20 cellular contexts compared by ENCODE assay signal in the genomic region with DNA sequence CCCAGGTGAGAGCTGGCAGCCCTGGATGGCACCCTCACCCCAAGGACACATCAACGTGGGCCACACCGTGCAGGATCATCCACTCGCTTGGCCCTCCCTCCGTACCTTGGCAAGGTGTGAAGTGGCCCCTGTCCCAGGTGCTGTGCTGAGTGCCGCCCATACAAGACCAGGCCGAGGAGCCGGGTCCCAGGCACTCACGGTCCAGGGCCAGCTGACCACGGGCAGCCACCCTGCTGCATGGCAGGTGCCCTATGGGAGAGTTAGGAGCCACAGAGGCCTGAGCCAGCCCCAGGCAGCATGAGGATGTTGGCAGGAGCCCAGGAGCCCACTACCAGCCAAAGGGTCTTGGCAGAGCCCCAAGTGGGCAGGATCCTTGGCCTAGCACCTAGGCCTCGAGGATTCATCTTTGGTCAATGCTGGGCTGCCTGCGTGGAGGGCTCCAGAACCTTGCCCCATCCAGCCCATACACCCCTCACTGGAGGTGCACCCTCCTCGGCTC. TPM values are rescaled to one million over a fixed set of nuclear protein-coding genes. Genes with fewer than 3 reads are reported as not detected.
DNase-seq lines count a peak whose midpoint lies in the region; ATAC-seq, FAIRE-seq and TF ChIP-seq lines count a peak whose summit lies in the region.
"Had no signal": no experiment of that assay in that cellular context is flagged by ENCODE, and none has a peak within 500 bp of the region (broad histone marks: within the 10 kb centered on the region; RNA-seq: fewer than 3 reads in every experiment).

No MANE protein-coding gene starts in this region.

- H3K4me1 ChIP-seq in spleen (peaks cover 52 to 80% (median 66%) of the 10 kb centered on the region in 6 donors), pancreas (peaks cover 9 to 14% (median 12%) of the 10 kb centered on the region in 3 donors)

- H3K27me3 ChIP-seq in spleen (replicated peaks in 1 of 7) (no peaks in the 10 kb centered on the region), pancreas (no peaks in the 10 kb centered on the region)
- H3K27me3 ChIP-seq: SJCRH30 had no signal

- TF ChIP-seq POLR2A in spleen (IDR thresholded peaks at IDR 0.05) = no peak

- in situ Hi-C loops in GM13976 (cut with MboI; ENCODE audit: low sequenced_read_pairs, unreplicated experiment) = no loop called here

- H3K36me3 ChIP-seq in spleen = no peaks in the 10 kb centered on the region
- no peaks in the 10 kb centered on the region for H3K36me3 ChIP-seq in pancreas
- H3K36me3 ChIP-seq: SJCRH30 had no signal

- TF ChIP-seq CTCF in spleen (IDR thresholded peaks at IDR 0.05 in 8 of 11, conservative IDR thresholded peaks at IDR 0.05 in 3 of 11) (no peak), GM13976 (IDR thresholded peaks at IDR 0.05; ENCODE audit: borderline replicate concordance, control extremely low read depth, extremely low read depth, insufficient read depth, missing control alignments) (no peak), pancreas (IDR thresholded peaks at IDR 0.05) (no peak)

- H3K27ac ChIP-seq in angular gyrus (ENCODE audit: low read depth, low read length) = peak overlapping the region; percentile 75
- H3K27ac ChIP-seq in spleen = peak overlapping the region in 7 of 8 donors; percentile 13 to 86 (median 77)
- no peak overlapping the region for H3K27ac ChIP-seq in pancreas
- H3K27ac ChIP-seq: SJCRH30 had no signal

- no peak overlapping the region for H3K4me3 ChIP-seq in spleen
- no peak overlapping the region for H3K4me3 ChIP-seq in pancreas
- H3K4me3 ChIP-seq: GM12878, SJCRH30 had no signal

- DNase-seq in DMS79 (lab: John Stamatoyannopoulos, UW) (peak; percentile 15), NCI-H2029 (lab: John Stamatoyannopoulos, UW) (peak; percentile 6), spleen (no peak), GM13976 (ENCODE audit: low spot score) (no peak), pancreas (no peak), cardiac septum (ENCODE audit: low spot score) (no peak)
- DNase-seq: AML-193; Caco-2; CD4-positive, CD25-positive, alpha-beta regulatory T cell; EL; GOT3; KBM-7; NCI-H1417 treated with DMSO at 0.1 percent for 48 hours; NCI-H1930; NCI-H510A treated with DMSO at 0.1 percent for 48 hours; NCI-H82; SJCRH30; T-helper 17 cell had no signal

- H3K9me3 ChIP-seq in spleen (no peaks in the 10 kb centered on the region), pancreas (no peaks in the 10 kb centered on the region)
- H3K9me3 ChIP-seq: Caco-2, SJCRH30 had no signal

- intact Hi-C loops in spleen (cut with DNase I; ENCODE audit: low total_unique reads) (no loop called here), pancreas (cut with DNase I) (no loop called here), cardiac septum (cut with DNase I) (no loop called here)

- ATAC-seq in pancreas = no peak
- ATAC-seq: GM12878, T-helper 17 cell had no signal

- FAIRE-seq in pancreas (lab: Jason Lieb, UNC) = no peak
- FAIRE-seq: GM12878 had no signal

- WGBS in spleen, 5 donors = 90 to 96% (median 91%) methylated on average over 9 to 12 of the region's 12 CpGs; no CpG with 5 or more reads in 1 of the 5 donors
- 72 to 82% methylated on average over 11 to 12 of the region's 12 CpGs for WGBS in pancreas, 2 donors

RNA-seq across cellular contexts. Expression of gene RTN4R, which starts 19.6 kb away (rescaled TPM):
- total RNA-seq in spleen = 10 to 100 TPM in 2 of 7 donors, 1 to 10 TPM in 5; 4.5 to 11.8 (median 7.0) TPM
- 1 to 10 TPM; 1.5 to 6.5 (median 2.8) TPM for polyA plus RNA-seq in spleen
- 1 to 10 TPM in 5 of 6 donors, under 1 TPM in 1; 0.88 to 7.4 (median 1.9) TPM for total RNA-seq in pancreas
- polyA plus RNA-seq in pancreas = 1 to 10 TPM; 1.7 TPM
- total RNA-seq in cardiac septum = 1.0 TPM

Comparison
In these comparisons a context has a peak if more than half of its experiments do, and no peak if none do; other contexts are left out.
1. DNase-seq: peak in DMS79 (single experiment) and NCI-H2029 (single experiment); none in spleen (single experiment), GM13976 (single experiment), pancreas (0 of 6) and cardiac septum (single experiment).
2. H3K27ac ChIP-seq: peak in angular gyrus (single experiment) and spleen (7 of 8); none in pancreas (0 of 4).